13 cellular contexts compared by ENCODE assay signal in the genomic region with DNA sequence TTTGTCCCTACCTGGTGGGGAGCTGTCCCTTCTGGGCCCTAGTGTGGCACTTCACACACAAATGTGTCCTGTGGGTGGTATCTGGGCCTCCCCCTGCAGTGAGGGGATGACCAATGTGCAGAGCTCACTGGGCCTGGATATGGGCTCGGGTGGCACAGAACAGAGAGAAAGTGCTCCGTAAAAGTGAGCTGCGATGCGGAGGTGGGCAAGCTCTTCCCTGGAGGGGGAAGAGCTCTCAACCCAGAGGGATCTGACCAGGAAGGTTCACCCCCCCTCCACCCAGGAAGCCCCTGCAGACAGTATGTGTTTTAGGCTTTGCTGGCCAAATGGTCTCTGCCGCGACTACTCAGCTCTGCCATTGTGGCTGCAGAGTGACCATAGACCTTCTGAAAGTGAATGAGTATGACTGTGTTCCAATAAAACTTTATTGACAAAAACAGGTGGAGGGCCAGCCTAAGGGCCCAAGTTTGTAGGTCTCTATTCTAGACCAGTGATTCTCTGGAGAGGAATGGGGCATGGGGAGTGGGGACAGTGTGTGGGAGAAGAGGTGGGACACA. TPM values are rescaled to one million over a fixed set of nuclear protein-coding genes. Genes with fewer than 3 reads are reported as not detected.
DNase-seq lines count a peak whose midpoint lies in the region; ATAC-seq, FAIRE-seq and TF ChIP-seq lines count a peak whose summit lies in the region.
"Had no signal": no experiment of that assay in that cellular context is flagged by ENCODE, and none has a peak within 500 bp of the region (broad histone marks: within the 10 kb centered on the region; RNA-seq: fewer than 3 reads in every experiment).

No MANE protein-coding gene starts in this region.

- H3K79me2 ChIP-seq in HepG2 (ENCODE audit: insufficient read depth, low read length): no peaks in the 10 kb centered on the region

- H3K36me3 ChIP-seq in HepG2 (replicated peaks in 1 of 2; ENCODE audit: control insufficient read depth in 1 of 2, insufficient read depth in 2 of 2, low read length in 2 of 2): no peaks in the 10 kb centered on the region
- H3K36me3 ChIP-seq in vagina: no peaks in the 10 kb centered on the region

- WGBS in A549 (ENCODE audit: missing lambda C conversion rate): 100% methylated on average over 6 of the region's 6 CpGs
- 76% methylated on average over 6 of the region's 6 CpGs for WGBS in HepG2 (ENCODE audit: low lambda C conversion rate)

- ATAC-seq in A549 (no peak), HepG2 (no peak), GM19395 (IDR thresholded peaks at IDR 0.05; ENCODE audit: unreplicated experiment) (no peak), HG03045 (IDR thresholded peaks at IDR 0.05; ENCODE audit: unreplicated experiment) (no peak)
- ATAC-seq: right cardiac atrium had no signal

- TF ChIP-seq RAD21 in A549 (conservative IDR thresholded peaks at IDR 0.05 in 1 of 2, IDR thresholded peaks at IDR 0.05 in 1 of 2): no peak
- TF ChIP-seq RAD21 in HepG2 (CRISPR knock-in tag; IDR thresholded peaks at IDR 0.05): no peak

- CTCF ChIA-PET in A549 (lab: Yijun Ruan, JAX): interaction anchor here (0.6 to 3.2 kb wide), 7 partner anchors 10 to 236 kb away, joined by 3 to 13 read pairs (median 4); partner anchors contain the start of gene SLX9
- CTCF ChIA-PET in HepG2 (lab: Yijun Ruan, JAX; ENCODE audit: low intra/inter-chr PET ratio, low total read pairs): no interaction called here

- no peak for TF ChIP-seq EP300 in A549 (IDR thresholded peaks at IDR 0.05)
- TF ChIP-seq EP300 in HepG2 (IDR thresholded peaks at IDR 0.05; ENCODE audit: low read depth in 2 of 2, low read length in 2 of 2): no peak
- no peak for TF ChIP-seq EP300 in HepG2 (CRISPR knock-in tag; IDR thresholded peaks at IDR 0.05; ENCODE audit: borderline replicate concordance)

- FAIRE-seq in A549 (lab: Jason Lieb, UNC): no peak
- no peak for FAIRE-seq in HepG2 (lab: Jason Lieb, UNC)

- H2AFZ ChIP-seq in HepG2 (ENCODE audit: low read length): no peak overlapping the region

- H3K4me1 ChIP-seq in A549 (peaks cover 45% of the 10 kb centered on the region), HepG2 (ENCODE audit: insufficient read depth, low read length) (peaks cover 82% of the 10 kb centered on the region), vagina (peaks cover 34% of the 10 kb centered on the region)

- POLR2A ChIA-PET in A549 (lab: Yijun Ruan, JAX) (interaction anchor here (3.4 kb wide), 1 partner anchor 56 kb away, joined by 28 read pairs; the partner anchor contains the start of gene PTTG1IP), HepG2 (lab: Yijun Ruan, JAX) (interaction anchor here (0.8 to 4.7 kb wide), 3 partner anchors 8 to 128 kb away, joined by 3 to 37 read pairs (median 3); partner anchors contain the start of gene UBE2G2)

- intact Hi-C loops in HepG2 (cut with micrococcal nuclease; ENCODE audit: unreplicated experiment) (no loop called here), vagina (cut with DNase I) (no loop called here)

- no peak for DNase-seq in A549 (ENCODE audit: low read depth in 1 of 2, low spot score in 1 of 2)
- DNase-seq in Daoy (ENCODE audit: low read depth): peak; percentile 46
- peak; percentile 22 for DNase-seq in SW480 (ENCODE audit: low spot score)
- DNase-seq in HepG2 (ENCODE audit: low spot score): no peak
- DNase-seq in RKO (ENCODE audit: low spot score): no peak
- DNase-seq in vagina (ENCODE audit: extremely low spot score in 2 of 2): no peak
- DNase-seq: activated CD4-positive, alpha-beta T cell treated with anti-CD3 and anti-CD28 coated beads, Interleukin-2, amount 50 U/mL, for 4 hours; MM.1S; SHP77 had no signal

- H3K9ac ChIP-seq in HepG2 (ENCODE audit: insufficient read depth, low read depth, low read length): 0 out of 2 replicates have a peak overlapping the region, but pooled peaks have one; percentile 14

- H3K9me3 ChIP-seq in A549: no peaks in the 10 kb centered on the region
- H3K9me3 ChIP-seq in HepG2 (ENCODE audit: low read length): no peaks in the 10 kb centered on the region
- H3K9me3 ChIP-seq in vagina: no peaks in the 10 kb centered on the region

- H4K20me1 ChIP-seq in HepG2 (ENCODE audit: insufficient read depth, low read length): no peaks in the 10 kb centered on the region

- H3K4me2 ChIP-seq in A549: no peak overlapping the region
- H3K4me2 ChIP-seq in HepG2 (ENCODE audit: low read depth, low read length): peak overlapping the region; percentile 56

- H3K4me3 ChIP-seq in A549 (no peak overlapping the region), HepG2 (replicated peaks in 1 of 3; ENCODE audit: insufficient read depth in 1 of 3, low read depth in 2 of 3, low read length in 3 of 3) (peak overlapping the region in 1 of 3 experiments; percentile 55; a peak in 1 of 6 replicates), vagina (no peak overlapping the region)

- no TSS peak for BruUV-seq in HepG2 (replicated peaks; lab: Mats Ljungman, UMichigan)

- H3K27me3 ChIP-seq in HepG2 (ENCODE audit: control insufficient read depth in 1 of 2, insufficient read depth in 2 of 2, low read length in 2 of 2) (peaks cover 1 to 4% of the 10 kb centered on the region in 2 experiments; a peak in 3 of 5 replicates), vagina (peaks cover 14% of the 10 kb centered on the region)

- in situ Hi-C loops in HepG2 (cut with HindIII; ENCODE audit: extremely low pct_ligation_motif_present, low pct_unique_long_range_greater_than_20kb): no loop called here

- H3K27ac ChIP-seq in A549 (peak overlapping the region; percentile 96 to 98), HepG2 (ENCODE audit: extremely low read length, insufficient read depth, low read length) (no peak overlapping the region), vagina (no peak overlapping the region)
- H3K27ac ChIP-seq: C4-2B had no signal

- TF ChIP-seq CTCF in A549 (IDR thresholded peaks at IDR 0.05) (no peak), HepG2 (CRISPR knock-in tag; IDR thresholded peaks at IDR 0.05) (no peak), vagina (IDR thresholded peaks at IDR 0.05) (no peak)

- TF ChIP-seq POLR2A in A549 (IDR thresholded peaks at IDR 0.05; ENCODE audit: low read length) (no peak), HepG2 (IDR thresholded peaks at IDR 0.05; ENCODE audit: insufficient read depth in 1 of 2, low read depth in 2 of 2, low read length in 2 of 2) (no peak), vagina (IDR thresholded peaks at IDR 0.05) (no peak)

RNA-seq across cellular contexts. Expression of gene ITGB2, which starts 8.6 kb away (rescaled TPM):
- polyA plus RNA-seq in A549 (2011; rRNA removed): 0.59 and 0.62 TPM in 2 replicates
- 0.27 and 0.32 TPM in 2 replicates for polyA plus RNA-seq in A549 (2012; cell fraction: cytosol; rRNA removed)
- polyA plus RNA-seq in A549 (2012; cell fraction: nucleus; rRNA removed): 0.65 and 1.1 TPM in 2 replicates
- polyA plus RNA-seq in A549 (2017; fragmentation: RNase III; extraction: RNeasy Plus Mini Kit Qiagen cat#74134 plus additional on column Dnase treatment): 0.34 to 0.54 TPM (median 0.46 TPM) in 3 replicates
- 0.29 and 1.1 TPM in 2 replicates for polyA minus RNA-seq in A549 (2011; rRNA and poly(A)+ RNA removed)
- total RNA-seq in Daoy (2014; rRNA removed; shearing (Covaris generic)): 0.09 and 1.0 TPM in 2 replicates
- total RNA-seq in HepG2 (2016; rRNA removed; fragmentation: Illumina TruSeq; extraction: Trizol): 1.6 and 4.2 TPM in 2 replicates
- 0.71 and 0.91 TPM in 2 replicates for total RNA-seq in HepG2 (2016; cell fraction: cytosol; rRNA removed; fragmentation: Illumina TruSeq; extraction: Trizol; ENCODE audit: low read depth)
- 2.3 and 3.5 TPM in 2 replicates for total RNA-seq in HepG2 (2016; cell fraction: insoluble cytoplasmic fraction; rRNA removed; fragmentation: Illumina TruSeq; extraction: Trizol)
- 1.2 and 1.9 TPM in 2 replicates for total RNA-seq in HepG2 (2016; cell fraction: membrane; rRNA removed; fragmentation: Illumina TruSeq; extraction: Trizol)
- total RNA-seq in HepG2 (2016; cell fraction: nucleus; rRNA removed; fragmentation: Illumina TruSeq; extraction: Trizol): 6.5 and 6.6 TPM in 2 replicates
- polyA plus RNA-seq in HepG2 (2011; rRNA removed): 18.0 and 26.4 TPM in 2 replicates
- polyA plus RNA-seq in HepG2 (2011; cell fraction: cytosol; rRNA removed): 22.3 and 25.2 TPM in 2 replicates
- polyA plus RNA-seq in HepG2 (2011; cell fraction: nucleus; rRNA removed): 63.6 and 64.3 TPM in 2 replicates
- 28.1 and 37.9 TPM in 2 replicates for polyA plus RNA-seq in HepG2 (2012)
- 0.53 and 1.0 TPM in 2 replicates for polyA plus RNA-seq in HepG2 (2016; cell fraction: cytosol; fragmentation: Illumina TruSeq; extraction: Trizol; ENCODE audit: low read depth)
- polyA plus RNA-seq in HepG2 (2016; cell fraction: insoluble cytoplasmic fraction; fragmentation: Illumina TruSeq; extraction: Trizol; ENCODE audit: low read depth): 2.2 and 2.5 TPM in 2 replicates
- polyA plus RNA-seq in HepG2 (2016; cell fraction: membrane; fragmentation: Illumina TruSeq; extraction: Trizol; ENCODE audit: low read depth): 1.3 and 1.5 TPM in 2 replicates
- polyA plus RNA-seq in HepG2 (2016; cell fraction: nucleus; fragmentation: Illumina TruSeq; extraction: Trizol; ENCODE audit: insufficient read depth, low read depth): 5.9 and 7.0 TPM in 2 replicates
- 1.4 and 26.8 TPM in 2 replicates for polyA minus RNA-seq in HepG2 (2011; rRNA and poly(A)+ RNA removed; ENCODE audit: low replicate concordance)
- polyA minus RNA-seq in HepG2 (2011; cell fraction: cytosol; rRNA and poly(A)+ RNA removed): 11.9 and 12.6 TPM in 2 replicates
- polyA minus RNA-seq in HepG2 (2011; cell fraction: nucleus; rRNA and poly(A)+ RNA removed): 10.0 and 14.7 TPM in 2 replicates
- 35.1 TPM for total RNA-seq in vagina

RNA-seq across cellular contexts. Expression of gene SLX9, which starts 10.5 kb away (rescaled TPM):
- 12.7 and 26.9 TPM in 2 replicates for polyA plus RNA-seq in A549 (2011; rRNA removed)
- polyA plus RNA-seq in A549 (2012; cell fraction: cytosol; rRNA removed): 46.9 and 53.8 TPM in 2 replicates
- polyA plus RNA-seq in A549 (2012; cell fraction: nucleus; rRNA removed): 34.0 and 36.1 TPM in 2 replicates
- polyA plus RNA-seq in A549 (2017; fragmentation: RNase III; extraction: RNeasy Plus Mini Kit Qiagen cat#74134 plus additional on column Dnase treatment): 40.4 to 43.1 TPM (median 40.6 TPM) in 3 replicates
- polyA minus RNA-seq in A549 (2011; rRNA and poly(A)+ RNA removed): 6.0 and 9.4 TPM in 2 replicates
- 46.9 and 60.5 TPM in 2 replicates for total RNA-seq in Daoy (2014; rRNA removed; shearing (Covaris generic))
- 47.1 and 51.5 TPM in 2 replicates for total RNA-seq in HepG2 (2016; rRNA removed; fragmentation: Illumina TruSeq; extraction: Trizol)
- total RNA-seq in HepG2 (2016; cell fraction: cytosol; rRNA removed; fragmentation: Illumina TruSeq; extraction: Trizol; ENCODE audit: low read depth): 43.4 and 50.9 TPM in 2 replicates
- total RNA-seq in HepG2 (2016; cell fraction: insoluble cytoplasmic fraction; rRNA removed; fragmentation: Illumina TruSeq; extraction: Trizol): 51.9 and 55.4 TPM in 2 replicates
- total RNA-seq in HepG2 (2016; cell fraction: membrane; rRNA removed; fragmentation: Illumina TruSeq; extraction: Trizol): 31.2 and 37.8 TPM in 2 replicates
- 17.3 and 20.5 TPM in 2 replicates for total RNA-seq in HepG2 (2016; cell fraction: nucleus; rRNA removed; fragmentation: Illumina TruSeq; extraction: Trizol)
- polyA plus RNA-seq in HepG2 (2011; rRNA removed): 21.0 and 22.6 TPM in 2 replicates
- polyA plus RNA-seq in HepG2 (2011; cell fraction: cytosol; rRNA removed): 32.4 and 47.0 TPM in 2 replicates
- 22.9 and 26.2 TPM in 2 replicates for polyA plus RNA-seq in HepG2 (2011; cell fraction: nucleus; rRNA removed)
- 22.9 TPM in 2 replicates for polyA plus RNA-seq in HepG2 (2012)
- polyA plus RNA-seq in HepG2 (2016; cell fraction: cytosol; fragmentation: Illumina TruSeq; extraction: Trizol; ENCODE audit: low read depth): 43.3 and 45.1 TPM in 2 replicates
- 53.9 and 57.5 TPM in 2 replicates for polyA plus RNA-seq in HepG2 (2016; cell fraction: insoluble cytoplasmic fraction; fragmentation: Illumina TruSeq; extraction: Trizol; ENCODE audit: low read depth)
- polyA plus RNA-seq in HepG2 (2016; cell fraction: membrane; fragmentation: Illumina TruSeq; extraction: Trizol; ENCODE audit: low read depth): 27.6 and 29.8 TPM in 2 replicates
- polyA plus RNA-seq in HepG2 (2016; cell fraction: nucleus; fragmentation: Illumina TruSeq; extraction: Trizol; ENCODE audit: insufficient read depth, low read depth): 35.4 and 41.4 TPM in 2 replicates
- 14.1 and 17.2 TPM in 2 replicates for polyA minus RNA-seq in HepG2 (2011; rRNA and poly(A)+ RNA removed; ENCODE audit: low replicate concordance)
- 15.8 and 22.1 TPM in 2 replicates for polyA minus RNA-seq in HepG2 (2011; cell fraction: cytosol; rRNA and poly(A)+ RNA removed)
- 5.8 and 8.6 TPM in 2 replicates for polyA minus RNA-seq in HepG2 (2011; cell fraction: nucleus; rRNA and poly(A)+ RNA removed)
- total RNA-seq in vagina: 8.3 TPM

RNA-seq across cellular contexts. Expression of gene PTTG1IP, which starts 55.8 kb away (rescaled TPM):
- polyA plus RNA-seq in A549 (2011; rRNA removed): 97.6 and 99.4 TPM in 2 replicates
- 49.3 and 65.6 TPM in 2 replicates for polyA plus RNA-seq in A549 (2012; cell fraction: cytosol; rRNA removed)
- 52.1 and 60.9 TPM in 2 replicates for polyA plus RNA-seq in A549 (2012; cell fraction: nucleus; rRNA removed)
- polyA plus RNA-seq in A549 (2017; fragmentation: RNase III; extraction: RNeasy Plus Mini Kit Qiagen cat#74134 plus additional on column Dnase treatment): 93.2 to 103 TPM (median 98.7 TPM) in 3 replicates
- 51.4 and 52.1 TPM in 2 replicates for polyA minus RNA-seq in A549 (2011; rRNA and poly(A)+ RNA removed)
- total RNA-seq in Daoy (2014; rRNA removed; shearing (Covaris generic)): 321 and 333 TPM in 2 replicates
- 89.4 and 161 TPM in 2 replicates for total RNA-seq in HepG2 (2016; rRNA removed; fragmentation: Illumina TruSeq; extraction: Trizol)
- total RNA-seq in HepG2 (2016; cell fraction: cytosol; rRNA removed; fragmentation: Illumina TruSeq; extraction: Trizol; ENCODE audit: low read depth): 42.7 and 52.7 TPM in 2 replicates
- 93.0 and 159 TPM in 2 replicates for total RNA-seq in HepG2 (2016; cell fraction: insoluble cytoplasmic fraction; rRNA removed; fragmentation: Illumina TruSeq; extraction: Trizol)
- 72.6 and 73.1 TPM in 2 replicates for total RNA-seq in HepG2 (2016; cell fraction: membrane; rRNA removed; fragmentation: Illumina TruSeq; extraction: Trizol)
- total RNA-seq in HepG2 (2016; cell fraction: nucleus; rRNA removed; fragmentation: Illumina TruSeq; extraction: Trizol): 137 and 161 TPM in 2 replicates
- polyA plus RNA-seq in HepG2 (2011; rRNA removed): 700 and 734 TPM in 2 replicates
- polyA plus RNA-seq in HepG2 (2011; cell fraction: cytosol; rRNA removed): 548 and 662 TPM in 2 replicates
- 529 and 555 TPM in 2 replicates for polyA plus RNA-seq in HepG2 (2011; cell fraction: nucleus; rRNA removed)
- 435 and 453 TPM in 2 replicates for polyA plus RNA-seq in HepG2 (2012)
- polyA plus RNA-seq in HepG2 (2016; cell fraction: cytosol; fragmentation: Illumina TruSeq; extraction: Trizol; ENCODE audit: low read depth): 22.2 and 24.3 TPM in 2 replicates
- 90.0 and 95.3 TPM in 2 replicates for polyA plus RNA-seq in HepG2 (2016; cell fraction: insoluble cytoplasmic fraction; fragmentation: Illumina TruSeq; extraction: Trizol; ENCODE audit: low read depth)
- polyA plus RNA-seq in HepG2 (2016; cell fraction: membrane; fragmentation: Illumina TruSeq; extraction: Trizol; ENCODE audit: low read depth): 47.9 and 49.9 TPM in 2 replicates
- 267 and 281 TPM in 2 replicates for polyA plus RNA-seq in HepG2 (2016; cell fraction: nucleus; fragmentation: Illumina TruSeq; extraction: Trizol; ENCODE audit: insufficient read depth, low read depth)
- 110 and 581 TPM in 2 replicates for polyA minus RNA-seq in HepG2 (2011; rRNA and poly(A)+ RNA removed; ENCODE audit: low replicate concordance)
- 491 and 595 TPM in 2 replicates for polyA minus RNA-seq in HepG2 (2011; cell fraction: cytosol; rRNA and poly(A)+ RNA removed)
- polyA minus RNA-seq in HepG2 (2011; cell fraction: nucleus; rRNA and poly(A)+ RNA removed): 203 and 242 TPM in 2 replicates
- 165 TPM for total RNA-seq in vagina

Comparison
In these comparisons a context has a peak if more than half of its experiments do, and no peak if none do; other contexts are left out.
1. DNase-seq: peak in Daoy (single experiment) and SW480 (single experiment); none in A549 (0 of 2), HepG2 (single experiment), RKO (single experiment) and vagina (0 of 2).
2. H3K27ac ChIP-seq: peak in A549 (2 of 2); none in HepG2 (single experiment) and vagina (single experiment).